Comparison of ENCODE assay signal across 10 cellular contexts in genomic region chr7:42272793-42273665, GRCh38. TPM values are rescaled to one million over a fixed set of nuclear protein-coding genes. Genes with fewer than 3 reads are reported as not detected.
DNase-seq lines count a peak whose midpoint lies in the region; ATAC-seq and TF ChIP-seq lines count a peak whose summit lies in the region.
"Had no signal": no experiment of that assay in that cellular context is flagged by ENCODE, and none has a peak within 500 bp of the region (broad histone marks: within the 10 kb centered on the region; RNA-seq: fewer than 3 reads in every experiment).

No MANE protein-coding gene starts in this region.

- no peaks in the 10 kb centered on the region for H3K4me1 ChIP-seq in GM23338 (ENCODE audit: insufficient read depth)
- peaks cover 32% of the 10 kb centered on the region for H3K4me1 ChIP-seq in OCI-LY3 (ENCODE audit: low read length)
- peaks cover 0 to 7% (median 0%) of the 10 kb centered on the region in 3 donors for H3K4me1 ChIP-seq in esophagus squamous epithelium
- H3K4me1 ChIP-seq in sigmoid colon: no peaks in the 10 kb centered on the region
- H3K4me1 ChIP-seq: ascending aorta had no signal

- H3F3A ChIP-seq in GM23338 (replicated peaks; ENCODE audit: low read depth): no peaks in the 10 kb centered on the region

- no peak overlapping the region for H3K27ac Mint-ChIP-seq in GM23338

- no peaks in the 10 kb centered on the region for H3K9me3 Mint-ChIP-seq in GM23338

- H3K4me3 Mint-ChIP-seq in GM23338: no peak overlapping the region

- intact Hi-C loops in esophagus squamous epithelium (cut with DNase I): no loop called here
- intact Hi-C loops in sigmoid colon (cut with DNase I): no loop called here

- TF ChIP-seq POLR2A in esophagus squamous epithelium (IDR thresholded peaks at IDR 0.05) (no peak), sigmoid colon (IDR thresholded peaks at IDR 0.05) (no peak)

- H3K36me3 ChIP-seq in GM23338 (ENCODE audit: insufficient read depth): no peaks in the 10 kb centered on the region
- H3K36me3 ChIP-seq in OCI-LY3 (replicated peaks; ENCODE audit: low read depth, low read length): no peaks in the 10 kb centered on the region
- H3K36me3 ChIP-seq in esophagus squamous epithelium: no peaks in the 10 kb centered on the region
- no peaks in the 10 kb centered on the region for H3K36me3 ChIP-seq in sigmoid colon
- H3K36me3 ChIP-seq: ascending aorta had no signal

- H3K79me2 ChIP-seq in GM23338 (replicated peaks; ENCODE audit: insufficient read depth): no peaks in the 10 kb centered on the region
- H3K79me2 ChIP-seq in OCI-LY3 (ENCODE audit: low read length): no peaks in the 10 kb centered on the region

- no peak overlapping the region for H3K9ac ChIP-seq in OCI-LY3 (ENCODE audit: low read length)

- H3K4me2 ChIP-seq in GM23338 (no peak overlapping the region), OCI-LY3 (ENCODE audit: low read length) (no peak overlapping the region)

- TF ChIP-seq CTCF in GM23338 (conservative IDR thresholded peaks at IDR 0.05; ENCODE audit: low read depth in 2 of 2) (peak; percentile 41 to 64), OCI-LY3 (IDR thresholded peaks at IDR 0.05; ENCODE audit: low read depth, low read length) (peak; percentile 35), esophagus squamous epithelium (IDR thresholded peaks at IDR 0.05) (peak in 5 of 6 experiments; percentile 9 to 65 (median 28)), sigmoid colon (IDR thresholded peaks at IDR 0.05) (peak in 3 of 4 experiments; percentile 6 to 32 (median 15))

- H3K27ac ChIP-seq in GM23338 (ENCODE audit: low read depth) (no peak overlapping the region), OCI-LY3 (ENCODE audit: low read length) (no peak overlapping the region), esophagus squamous epithelium (no peak overlapping the region), sigmoid colon (no peak overlapping the region)
- H3K27ac ChIP-seq: ascending aorta had no signal

- no peaks in the 10 kb centered on the region; the same call in 1 of the 3 replicates for H3K4me1 Mint-ChIP-seq in GM23338

- no peak for TF ChIP-seq EP300 in sigmoid colon (IDR thresholded peaks at IDR 0.05)

- H4K20me1 ChIP-seq in GM23338 (replicated peaks; ENCODE audit: insufficient read depth) (no peaks in the 10 kb centered on the region), OCI-LY3 (ENCODE audit: insufficient read depth, low read length) (no peaks in the 10 kb centered on the region)

- ATAC-seq in GM23338 (peak; percentile 87), GM21360 (IDR thresholded peaks at IDR 0.05; ENCODE audit: unreplicated experiment) (no peak), GM19023 (IDR thresholded peaks at IDR 0.05; ENCODE audit: unreplicated experiment) (no peak)

- WGBS in esophagus squamous epithelium, 2 donors: 48 to 54% methylated on average over 3 of the region's 3 CpGs
- WGBS in sigmoid colon, 2 donors: 55 to 70% methylated on average over 3 of the region's 3 CpGs

- H3K9me2 ChIP-seq in GM23338 (ENCODE audit: insufficient read depth): no peaks in the 10 kb centered on the region; the same call in 1 of the 2 replicates

- DNase-seq in GM23338 (ENCODE audit: low spot score): peak; percentile 50
- no peak for DNase-seq in esophagus squamous epithelium (lab: John Stamatoyannopoulos, UW)
- DNase-seq in sigmoid colon: no peak
- DNase-seq in pons (ENCODE audit: low spot score): no peak
- DNase-seq: activated CD4-positive, alpha-beta T cell treated with anti-CD3 and anti-CD28 coated beads, Interleukin-2, amount 50 U/mL, for 1 hour; NCI-H69 had no signal

- H3K4me3 ChIP-seq in GM23338 (no peak overlapping the region), OCI-LY3 (ENCODE audit: low read length) (no peak overlapping the region), esophagus squamous epithelium (no peak overlapping the region), sigmoid colon (no peak overlapping the region)
- H3K4me3 ChIP-seq: ascending aorta had no signal

- H3K36me3 Mint-ChIP-seq in GM23338 (ENCODE audit: low read depth): no peaks in the 10 kb centered on the region

- H2AFZ ChIP-seq in GM23338 (peak overlapping the region; percentile 80), OCI-LY3 (ENCODE audit: low read depth, low read length) (no peak overlapping the region)

- no peaks in the 10 kb centered on the region for H3K9me3 ChIP-seq in OCI-LY3 (ENCODE audit: insufficient read depth, low read length)
- no peaks in the 10 kb centered on the region for H3K9me3 ChIP-seq in esophagus squamous epithelium
- H3K9me3 ChIP-seq in sigmoid colon: no peaks in the 10 kb centered on the region
- H3K9me3 ChIP-seq: ascending aorta had no signal

- H3K27me3 Mint-ChIP-seq in GM23338 (ENCODE audit: insufficient read depth, low read depth, poor library complexity): no peaks in the 10 kb centered on the region

- no peaks in the 10 kb centered on the region for H3K27me3 ChIP-seq in GM23338 (ENCODE audit: insufficient read depth)
- H3K27me3 ChIP-seq in OCI-LY3 (ENCODE audit: low read depth, low read length): no peaks in the 10 kb centered on the region; the same call in 1 of the 2 replicates
- no peaks in the 10 kb centered on the region for H3K27me3 ChIP-seq in esophagus squamous epithelium
- no peaks in the 10 kb centered on the region for H3K27me3 ChIP-seq in sigmoid colon
- H3K27me3 ChIP-seq: ascending aorta had no signal

TF ChIP-seq in GM23338, 12 proteins besides CTCF, POLR2A, EP300 and RAD21 (continues in another document):
- TF ChIP-seq POLR2AphosphoS5 (IDR thresholded peaks at IDR 0.05; ENCODE audit: low read depth) (no peak), ZNF331 (CRISPR knock-in tag; IDR thresholded peaks at IDR 0.05; ENCODE audit: low read depth) (no peak), REST (IDR thresholded peaks at IDR 0.05; ENCODE audit: unreplicated experiment) (no peak), EZH2 (IDR thresholded peaks at IDR 0.05; ENCODE audit: low read depth, unreplicated experiment) (no peak), NANOG (IDR thresholded peaks at IDR 0.05; ENCODE audit: borderline replicate concordance) (no peak), STAT1 (IDR thresholded peaks at IDR 0.05; ENCODE audit: unreplicated experiment) (no peak), CREB1 (CRISPR knock-in tag; IDR thresholded peaks at IDR 0.05; ENCODE audit: low read depth) (no peak), ZNF114 (CRISPR knock-in tag; IDR thresholded peaks at IDR 0.05) (no peak)
- TF ChIP-seq, protein P1, sequence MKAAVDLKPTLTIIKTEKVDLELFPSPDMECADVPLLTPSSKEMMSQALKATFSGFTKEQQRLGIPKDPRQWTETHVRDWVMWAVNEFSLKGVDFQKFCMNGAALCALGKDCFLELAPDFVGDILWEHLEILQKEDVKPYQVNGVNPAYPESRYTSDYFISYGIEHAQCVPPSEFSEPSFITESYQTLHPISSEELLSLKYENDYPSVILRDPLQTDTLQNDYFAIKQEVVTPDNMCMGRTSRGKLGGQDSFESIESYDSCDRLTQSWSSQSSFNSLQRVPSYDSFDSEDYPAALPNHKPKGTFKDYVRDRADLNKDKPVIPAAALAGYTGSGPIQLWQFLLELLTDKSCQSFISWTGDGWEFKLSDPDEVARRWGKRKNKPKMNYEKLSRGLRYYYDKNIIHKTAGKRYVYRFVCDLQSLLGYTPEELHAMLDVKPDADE (IDR thresholded peaks at IDR 0.05): no peak

RNA-seq across cellular contexts. Expression of gene GLI3, which starts 36.0 kb away (rescaled TPM):
- 17.0 and 17.9 TPM in 2 replicates for total RNA-seq in GM23338 (2014; rRNA removed; shearing (Covaris generic))
- 16.1 and 23.5 TPM in 2 replicates for polyA plus RNA-seq in GM23338 (2016; fragmentation: Nextera tagmentation; extraction: Ambion mirVana)
- 1 to 10 TPM; 3.0 to 9.0 (median 4.2) TPM for total RNA-seq in esophagus squamous epithelium
- 10 to 100 TPM; 17.2 to 31.6 (median 18.9) TPM for total RNA-seq in sigmoid colon
- polyA plus RNA-seq in sigmoid colon: 1 to 10 TPM in 2 of 3 donors, under 1 TPM in 1; 0.23 to 3.6 (median 1.2) TPM
